ENCODE assay signal across 8 cellular contexts in genomic region chrX:115233497-115234219, GRCh38. TPM values are rescaled to one million over a fixed set of nuclear protein-coding genes. Genes with fewer than 3 reads are reported as not detected.
DNase-seq lines count a peak whose midpoint lies in the region; ATAC-seq and TF ChIP-seq lines count a peak whose summit lies in the region.

LRCH2 (minus strand) TSS chrX:115234096; CDS start chrX:115234041, 55 bp downstream.

- TF ChIP-seq CTCF in Peyer's patch (IDR thresholded peaks at IDR 0.05) (no peak), cardiac muscle cell (IDR thresholded peaks at IDR 0.05; ENCODE audit: low read depth, low read length) (no peak), psoas muscle (IDR thresholded peaks at IDR 0.05) (no peak)

- H3K4me1 Mint-ChIP-seq in activated naive CD4-positive, alpha-beta T cell treated with anti-CD3 and anti-CD28 coated beads, Interleukin-2, amount 10 ng/mL, durations not matched to agents 7 days and 5 days: no peaks in the 10 kb centered on the region

- intact Hi-C loops in psoas muscle (cut with DNase I): no loop called here

- H3K4me3 ChIP-seq in Peyer's patch (peak within 1 kb of the TSS; percentile 19 to 51 (median 34)), cardiac muscle cell (peak within 1 kb of the TSS; percentile 94), psoas muscle (peak within 1 kb of the TSS; percentile 57)

- peak within 1 kb of the TSS in 3 of 4 donors; percentile 19 to 70 (median 59) for H3K27ac ChIP-seq in Peyer's patch
- no peak within 1 kb of the TSS for H3K27ac ChIP-seq in cardiac muscle cell
- H3K27ac ChIP-seq in psoas muscle: no peak within 1 kb of the TSS

- H3K36me3 Mint-ChIP-seq in activated naive CD4-positive, alpha-beta T cell treated with anti-CD3 and anti-CD28 coated beads, Interleukin-2, amount 10 ng/mL, durations not matched to agents 7 days and 5 days: no peaks in the 10 kb centered on the region

- DNase-seq in ELF-1 (ENCODE audit: low read depth, low spot score) (peak; percentile 26), Peyer's patch (peak in 1 of 3 donors; percentile 25), cardiac muscle cell (ENCODE audit: low read depth in 1 of 2, low spot score in 1 of 2) (peak; percentile 55 to 83), psoas muscle (peak; percentile 18 to 52), Kasumi-1 (lab: John Stamatoyannopoulos, UW) (no peak)
- no peak for DNase-seq in activated naive CD4-positive, alpha-beta T cell treated with anti-CD3 and anti-CD28 coated beads, Interleukin-2, amount 10 ng/mL, durations not matched to agents 7 days and 5 days

- H3K9me3 ChIP-seq in Peyer's patch: no peaks in the 10 kb centered on the region
- no peaks in the 10 kb centered on the region for H3K9me3 ChIP-seq in cardiac muscle cell (ENCODE audit: low read depth)
- H3K9me3 ChIP-seq in psoas muscle: no peaks in the 10 kb centered on the region

- CTCF ChIA-PET in activated naive CD4-positive, alpha-beta T cell treated with anti-CD3 and anti-CD28 coated beads, Interleukin-2, amount 10 ng/mL, durations not matched to agents 7 days and 5 days (lab: Charles Lee): no interaction called here

- peaks cover 21% of the 10 kb centered on the region for H3K27me3 Mint-ChIP-seq in activated naive CD4-positive, alpha-beta T cell treated with anti-CD3 and anti-CD28 coated beads, Interleukin-2, amount 10 ng/mL, durations not matched to agents 7 days and 5 days

- H3K27ac Mint-ChIP-seq in activated naive CD4-positive, alpha-beta T cell treated with anti-CD3 and anti-CD28 coated beads, Interleukin-2, amount 10 ng/mL, durations not matched to agents 7 days and 5 days: no peak within 1 kb of the TSS

- ATAC-seq in psoas muscle (no peak), esophagus mucosa (no peak), HG02610 (IDR thresholded peaks at IDR 0.05; ENCODE audit: unreplicated experiment) (no peak)

- H3K36me3 ChIP-seq in Peyer's patch (no peaks in the 10 kb centered on the region), cardiac muscle cell (no peaks in the 10 kb centered on the region), psoas muscle (ENCODE audit: insufficient read depth in 1 of 2, low read depth in 1 of 2) (no peaks in the 10 kb centered on the region)

- H3K27me3 ChIP-seq in Peyer's patch (no peaks in the 10 kb centered on the region), cardiac muscle cell (no peaks in the 10 kb centered on the region), psoas muscle (ENCODE audit: insufficient read depth in 3 of 3, low read length in 2 of 3) (peaks cover 0 to 56% (median 0%) of the 10 kb centered on the region in 3 donors)

- no peaks in the 10 kb centered on the region for H3K9me3 Mint-ChIP-seq in activated naive CD4-positive, alpha-beta T cell treated with anti-CD3 and anti-CD28 coated beads, Interleukin-2, amount 10 ng/mL, durations not matched to agents 7 days and 5 days

- no peaks in the 10 kb centered on the region for H3K4me1 ChIP-seq in Peyer's patch
- peaks cover 5% of the 10 kb centered on the region for H3K4me1 ChIP-seq in cardiac muscle cell (ENCODE audit: low read depth)
- no peaks in the 10 kb centered on the region for H3K4me1 ChIP-seq in psoas muscle

- no peak for TF ChIP-seq POLR2A in Peyer's patch (IDR thresholded peaks at IDR 0.05)

- H3K4me3 Mint-ChIP-seq in activated naive CD4-positive, alpha-beta T cell treated with anti-CD3 and anti-CD28 coated beads, Interleukin-2, amount 10 ng/mL, durations not matched to agents 7 days and 5 days: no peak within 1 kb of the TSS

- 0 to 7% (median 0%) methylated on average over 8 to 50 of the region's 52 CpGs for WGBS in psoas muscle, 3 donors

RNA-seq across cellular contexts. Expression of gene LRCH2, which starts in this region (rescaled TPM):
- total RNA-seq in Peyer's patch: 10 to 100 TPM in 1 of 4 donors, 1 to 10 TPM in 3; 1.6 to 11.6 (median 2.2) TPM
- total RNA-seq in cardiac muscle cell: 8.2 and 9.4 TPM in 2 replicates
- polyA plus RNA-seq in cardiac muscle cell: 4.8 and 5.2 TPM in 2 replicates
- total RNA-seq in psoas muscle: 1 to 10 TPM in 1 of 4 donors, under 1 TPM in 3; 0.22 to 1.0 (median 0.46) TPM
- under 1 TPM; 0.26 to 0.35 (median 0.31) TPM for polyA plus RNA-seq in psoas muscle
- 0.12 TPM for total RNA-seq in esophagus mucosa

Comparison
In these comparisons a context has a peak if more than half of its experiments do, and no peak if none do; other contexts are left out.
1. DNase-seq: peak in ELF-1 (single experiment), cardiac muscle cell (2 of 2) and psoas muscle (2 of 2); none in activated naive CD4-positive, alpha-beta T cell treated with anti-CD3 and anti-CD28 coated beads, Interleukin-2, amount 10 ng/mL, durations not matched to agents 7 days and 5 days (single experiment) and Kasumi-1 (0 of 2).
2. H3K27ac ChIP-seq: peak in Peyer's patch (3 of 4); none in cardiac muscle cell (single experiment) and psoas muscle (single experiment).
3. H3K4me3 ChIP-seq: peak in every context shown above with its lines; median percentile 94 in cardiac muscle cell; 57 in psoas muscle; 34 in Peyer's patch.